1 cellular context compared by ENCODE assay signal in genomic region chr9:86201474-86202337, GRCh38.
TF ChIP-seq lines count a peak whose summit lies in the region.

No MANE protein-coding gene starts in this region.

TF ChIP-seq in IMR-90, 13 proteins besides CTCF, POLR2A, EP300 and RAD21 (continued from another document):
- TF ChIP-seq NFE2L2 (IDR thresholded peaks at IDR 0.05; ENCODE audit: low read depth, low read length) (no peak), FOS (IDR thresholded peaks at IDR 0.05; ENCODE audit: low read depth, low read length) (no peak), CHD1 (IDR thresholded peaks at IDR 0.05; ENCODE audit: low read depth, low read length) (no peak), MXI1 (IDR thresholded peaks at IDR 0.05; ENCODE audit: borderline replicate concordance, low read depth, low read length) (no peak), USF2 (IDR thresholded peaks at IDR 0.05; ENCODE audit: low read depth, low read length) (no peak), RFX5 (IDR thresholded peaks at IDR 0.05; ENCODE audit: low read depth, low read length) (no peak), CEBPB (IDR thresholded peaks at IDR 0.05; ENCODE audit: low read depth, low read length) (no peak), MAZ (IDR thresholded peaks at IDR 0.05; ENCODE audit: borderline replicate concordance, low read depth, low read length) (no peak), RCOR1 (IDR thresholded peaks at IDR 0.05; ENCODE audit: insufficient replicate concordance, low read length) (no peak)
